1 cellular context compared by ENCODE assay signal in the genomic region with DNA sequence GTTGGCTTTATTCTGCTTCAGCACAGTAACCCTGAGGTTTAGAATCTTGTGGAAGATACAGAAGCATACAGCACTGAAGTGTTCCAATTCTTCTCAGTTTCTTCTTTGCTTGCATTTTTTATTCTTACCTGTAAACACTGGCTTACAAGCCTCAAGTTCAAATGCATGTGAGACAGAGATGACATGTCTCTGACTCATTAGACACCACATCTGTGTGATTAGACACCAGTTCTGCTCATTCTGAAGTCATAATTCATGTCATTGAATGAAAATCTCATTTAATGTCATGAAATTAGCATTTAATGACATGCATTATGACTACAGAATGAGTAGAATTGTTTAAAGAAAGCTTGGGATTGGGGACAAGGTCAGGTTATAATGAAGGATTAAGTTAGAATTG.
TF ChIP-seq lines count a peak whose summit lies in the region.

No MANE protein-coding gene starts in this region.

TF ChIP-seq in IMR-90, 13 proteins besides CTCF, POLR2A, EP300 and RAD21:
- TF ChIP-seq MAFK (IDR thresholded peaks at IDR 0.05; ENCODE audit: low read depth, low read length) (no peak), NFE2L2 (IDR thresholded peaks at IDR 0.05; ENCODE audit: low read depth, low read length) (no peak), BHLHE40 (IDR thresholded peaks at IDR 0.05; ENCODE audit: low read depth, low read length) (no peak), CHD1 (IDR thresholded peaks at IDR 0.05; ENCODE audit: low read depth, low read length) (no peak), MXI1 (IDR thresholded peaks at IDR 0.05; ENCODE audit: borderline replicate concordance, low read depth, low read length) (no peak), RCOR1 (IDR thresholded peaks at IDR 0.05; ENCODE audit: insufficient replicate concordance, low read length) (no peak), RFX5 (IDR thresholded peaks at IDR 0.05; ENCODE audit: low read depth, low read length) (no peak), MAZ (IDR thresholded peaks at IDR 0.05; ENCODE audit: borderline replicate concordance, low read depth, low read length) (no peak), SMC3 (IDR thresholded peaks at IDR 0.05; ENCODE audit: low read depth, low read length) (no peak), FOS (IDR thresholded peaks at IDR 0.05; ENCODE audit: low read depth, low read length) (no peak), CEBPB (IDR thresholded peaks at IDR 0.05; ENCODE audit: low read depth, low read length) (no peak)
- TF ChIP-seq, protein P1, sequence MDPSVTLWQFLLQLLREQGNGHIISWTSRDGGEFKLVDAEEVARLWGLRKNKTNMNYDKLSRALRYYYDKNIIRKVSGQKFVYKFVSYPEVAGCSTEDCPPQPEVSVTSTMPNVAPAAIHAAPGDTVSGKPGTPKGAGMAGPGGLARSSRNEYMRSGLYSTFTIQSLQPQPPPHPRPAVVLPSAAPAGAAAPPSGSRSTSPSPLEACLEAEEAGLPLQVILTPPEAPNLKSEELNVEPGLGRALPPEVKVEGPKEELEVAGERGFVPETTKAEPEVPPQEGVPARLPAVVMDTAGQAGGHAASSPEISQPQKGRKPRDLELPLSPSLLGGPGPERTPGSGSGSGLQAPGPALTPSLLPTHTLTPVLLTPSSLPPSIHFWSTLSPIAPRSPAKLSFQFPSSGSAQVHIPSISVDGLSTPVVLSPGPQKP (IDR thresholded peaks at IDR 0.05; ENCODE audit: borderline replicate concordance, low read depth, low read length) = no peak
- TF ChIP-seq, protein P2, sequence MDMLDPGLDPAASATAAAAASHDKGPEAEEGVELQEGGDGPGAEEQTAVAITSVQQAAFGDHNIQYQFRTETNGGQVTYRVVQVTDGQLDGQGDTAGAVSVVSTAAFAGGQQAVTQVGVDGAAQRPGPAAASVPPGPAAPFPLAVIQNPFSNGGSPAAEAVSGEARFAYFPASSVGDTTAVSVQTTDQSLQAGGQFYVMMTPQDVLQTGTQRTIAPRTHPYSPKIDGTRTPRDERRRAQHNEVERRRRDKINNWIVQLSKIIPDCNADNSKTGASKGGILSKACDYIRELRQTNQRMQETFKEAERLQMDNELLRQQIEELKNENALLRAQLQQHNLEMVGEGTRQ (IDR thresholded peaks at IDR 0.05; ENCODE audit: low read depth, low read length) = no peak
